Comparison of ENCODE assay signal across 7 cellular contexts in the genomic region with DNA sequence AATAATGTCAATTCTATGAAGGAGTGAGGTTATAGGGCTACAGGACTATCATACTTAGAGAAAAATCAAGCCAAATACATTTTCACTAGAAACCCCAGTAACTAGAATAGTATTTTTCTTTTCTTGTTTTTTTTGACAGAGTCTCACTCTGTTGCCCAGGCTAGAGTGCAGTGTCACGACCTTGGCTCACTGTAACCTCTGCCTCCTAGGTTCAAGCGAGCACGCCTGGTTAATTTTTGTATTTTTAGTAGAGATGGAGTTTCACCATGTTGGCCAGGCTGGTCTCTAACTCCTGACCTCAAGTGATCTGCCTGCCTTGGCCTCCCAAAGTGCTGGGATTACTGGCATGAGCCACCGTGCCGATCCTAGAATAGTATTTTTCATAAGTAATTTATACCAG. TPM values are rescaled to one million over a fixed set of nuclear protein-coding genes. Genes with fewer than 3 reads are reported as not detected.
"Had no signal": no experiment of that assay in that cellular context is flagged by ENCODE, and none has a peak within 500 bp of the region (broad histone marks: within the 10 kb centered on the region; RNA-seq: fewer than 3 reads in every experiment).

No MANE protein-coding gene starts in this region.

RNA-seq across cellular contexts. Expression of gene SYCP3, which starts 4.8 kb away (rescaled TPM):
- total RNA-seq: dermis blood vessel endothelial cell, dermis microvascular lymphatic vessel endothelial cell, endodermal cell, esophagus muscularis mucosa, glomerular endothelial cell, heart left ventricle had no signal
- polyA plus RNA-seq: endothelial cell of umbilical vein had no signal
